ENCODE assay signal across 25 cellular contexts in genomic region chr17:81280571-81280970, GRCh38.
"Had no signal": no experiment of that assay in that cellular context is flagged by ENCODE, and none has a peak within 500 bp of the region (broad histone marks: within the 10 kb centered on the region; RNA-seq: fewer than 3 reads in every experiment).

No MANE protein-coding gene starts in this region.

- DNase-seq: cortex of kidney; effector memory CD8-positive, alpha-beta T cell; foreskin keratinocyte; kidney; mesenchymal stem cell; naive thymus-derived CD4-positive, alpha-beta T cell; nucleus accumbens; spleen; stimulated activated CD4-positive, alpha-beta T cell treated with anti-CD3 and anti-CD28 coated beads, Interleukin-4, amount 100 ng/mL, for 4 hours; stimulated activated naive CD8-positive, alpha-beta T cell treated with anti-CD3 and anti-CD28 coated beads, Interleukin-15, Interleukin-2, amounts not matched to agents 100 U/mL and 50 U/mL, for 24 hours; upper lobe of right lung; uterus had no signal

- H3K4me1 ChIP-seq: foreskin keratinocyte, uterus had no signal

- H3K9me3 Mint-ChIP-seq: effector memory CD8-positive, alpha-beta T cell; mesothelial cell of epicardium; naive thymus-derived CD4-positive, alpha-beta T cell; nephron; neural progenitor cell; stimulated activated memory B cell treated with anti-CD40 and anti-IgM and Interleukin-4, amounts not matched to agents 10 μg/mL and 1 μg/mL and 100 μg/mL, for 72 hours had no signal

- H3K27ac ChIP-seq: epithelial cell of prostate, foreskin keratinocyte, left lung, neural progenitor cell, prostate gland, right atrium auricular region, skin epidermis, spleen, thoracic aorta, tibial nerve, upper lobe of right lung, uterus had no signal

- H3K4me3 ChIP-seq: gastroesophageal sphincter, left lung, neural progenitor cell, prostate gland, right atrium auricular region, skin epidermis, spleen, thoracic aorta, tibial nerve, upper lobe of right lung, uterus had no signal

- H2AFZ ChIP-seq: neural progenitor cell had no signal

- H3K36me3 ChIP-seq: neural progenitor cell, prostate gland, uterus had no signal

- H3K27me3 Mint-ChIP-seq: effector memory CD8-positive, alpha-beta T cell; naive thymus-derived CD4-positive, alpha-beta T cell; stimulated activated memory B cell treated with anti-CD40 and anti-IgM and Interleukin-4, amounts not matched to agents 10 μg/mL and 1 μg/mL and 100 μg/mL, for 72 hours had no signal

- H3K9me3 ChIP-seq: gastroesophageal sphincter, left lung, prostate gland, right atrium auricular region, spleen, thoracic aorta, tibial nerve, upper lobe of right lung, uterus had no signal

- H3K9ac ChIP-seq: neural progenitor cell had no signal

- ATAC-seq: effector memory CD8-positive, alpha-beta T cell; esophagus mucosa; foreskin keratinocyte; gastroesophageal sphincter; left lung; naive thymus-derived CD4-positive, alpha-beta T cell; stimulated activated memory B cell treated with anti-CD40 and anti-IgM and Interleukin-4, amounts not matched to agents 10 μg/mL and 1 μg/mL and 100 μg/mL, for 72 hours; stimulated activated naive CD8-positive, alpha-beta T cell treated with anti-CD3 and anti-CD28 coated beads, Interleukin-15, Interleukin-2, amounts not matched to agents 100 U/mL and 50 U/mL, for 24 hours; upper lobe of right lung had no signal

- H3K27me3 ChIP-seq: foreskin keratinocyte, gastroesophageal sphincter, left lung, neural progenitor cell, right atrium auricular region, spleen, tibial nerve, upper lobe of right lung, uterus had no signal

- H3K27ac Mint-ChIP-seq: mesothelial cell of epicardium; naive thymus-derived CD4-positive, alpha-beta T cell; nephron; neural progenitor cell; stimulated activated memory B cell treated with anti-CD40 and anti-IgM and Interleukin-4, amounts not matched to agents 10 μg/mL and 1 μg/mL and 100 μg/mL, for 72 hours had no signal

- H3K4me3 Mint-ChIP-seq: effector memory CD8-positive, alpha-beta T cell; mesothelial cell of epicardium; naive thymus-derived CD4-positive, alpha-beta T cell; nephron; neural progenitor cell; stimulated activated memory B cell treated with anti-CD40 and anti-IgM and Interleukin-4, amounts not matched to agents 10 μg/mL and 1 μg/mL and 100 μg/mL, for 72 hours had no signal

- H3K4me2 ChIP-seq: neural progenitor cell had no signal

- H3K4me1 Mint-ChIP-seq: mesothelial cell of epicardium had no signal
